ENCODE assay signal across 12 cellular contexts in genomic region chr7:106770191-106770590, GRCh38.
DNase-seq lines count a peak whose midpoint lies in the region; ATAC-seq and TF ChIP-seq lines count a peak whose summit lies in the region.
"Had no signal": no experiment of that assay in that cellular context is flagged by ENCODE, and none has a peak within 500 bp of the region (broad histone marks: within the 10 kb centered on the region; RNA-seq: fewer than 3 reads in every experiment).

No MANE protein-coding gene starts in this region.

- H4K20me1 ChIP-seq in neural progenitor cell (ENCODE audit: low read depth) = no peaks in the 10 kb centered on the region

- no peaks in the 10 kb centered on the region for H3K9me3 Mint-ChIP-seq in neural progenitor cell

- DNase-seq in GM04503 (ENCODE audit: low read depth) (peak; percentile 86), RWPE2 (ENCODE audit: low spot score) (no peak), epithelial cell of proximal tubule (ENCODE audit: low read depth) (peak; percentile 66), pulmonary artery endothelial cell (ENCODE audit: low read depth, low spot score) (peak; percentile 61), cerebellum (ENCODE audit: low spot score) (no peak), HPDE6-E6E7 (ENCODE audit: extremely low spot score) (no peak), neural progenitor cell (ENCODE audit: low spot score) (no peak)
- no peak for DNase-seq in stimulated activated CD4-positive, alpha-beta T cell treated with anti-CD3 and anti-CD28 coated beads, Interleukin-4, amount 100 ng/mL, for 1 hour
- DNase-seq: activated naive CD4-positive, alpha-beta T cell treated with Interleukin-2 at 50 U/mL for 16 hours; left ventricle myocardium inferior; NCI-H2029 had no signal

- no peaks in the 10 kb centered on the region for H3K79me2 ChIP-seq in neural progenitor cell (ENCODE audit: low read depth)

- H3K4me1 ChIP-seq in RWPE2 (ENCODE audit: insufficient read depth, poor library complexity, severe bottlenecking) (peaks cover 27% of the 10 kb centered on the region), neural progenitor cell (no peaks in the 10 kb centered on the region)

- H3K4me2 ChIP-seq in neural progenitor cell = no peak overlapping the region

- peak; percentile 91 for ATAC-seq in RWPE2 (ENCODE audit: low read depth)
- ATAC-seq: activated CD4-positive, CD25-positive, alpha-beta regulatory T cell treated with anti-CD3 and anti-CD28 coated beads, Interleukin-2, amount 50 U/mL, for 24 hours had no signal

- no peak overlapping the region for H3K9ac ChIP-seq in neural progenitor cell

- H3K27ac ChIP-seq in RWPE2 (ENCODE audit: poor library complexity, severe bottlenecking) = peak overlapping the region; percentile 55
- H3K27ac ChIP-seq in neural progenitor cell = no peak overlapping the region
- H3K27ac ChIP-seq: left ventricle myocardium inferior had no signal

- no peaks in the 10 kb centered on the region for H3F3A ChIP-seq in neural progenitor cell (ENCODE audit: low read depth)

- H3K4me1 Mint-ChIP-seq in neural progenitor cell = no peaks in the 10 kb centered on the region

- H3K27me3 ChIP-seq in RWPE2 (ENCODE audit: insufficient read depth, poor library complexity, severe bottlenecking) (no peaks in the 10 kb centered on the region), neural progenitor cell (no peaks in the 10 kb centered on the region)

- no peak overlapping the region for H3K27ac Mint-ChIP-seq in neural progenitor cell

- TF ChIP-seq CTCF in RWPE2 (IDR thresholded peaks at IDR 0.05; ENCODE audit: poor library complexity, severe bottlenecking) (no peak), epithelial cell of proximal tubule (conservative IDR thresholded peaks at IDR 0.05; ENCODE audit: low read depth, low read length) (no peak), neural progenitor cell (IDR thresholded peaks at IDR 0.05) (no peak)

- H3K9me3 ChIP-seq in RWPE2 (ENCODE audit: severe bottlenecking) = no peaks in the 10 kb centered on the region
- H3K9me3 ChIP-seq in neural progenitor cell (ENCODE audit: low read depth) = no peaks in the 10 kb centered on the region
- H3K9me3 ChIP-seq: left ventricle myocardium inferior had no signal

- no peaks in the 10 kb centered on the region for H3K36me3 ChIP-seq in RWPE2 (ENCODE audit: low read depth)
- H3K36me3 ChIP-seq in neural progenitor cell = no peaks in the 10 kb centered on the region
- H3K36me3 ChIP-seq: left ventricle myocardium inferior had no signal

- H3K27me3 Mint-ChIP-seq in neural progenitor cell (ENCODE audit: insufficient read depth, low read depth) = no peaks in the 10 kb centered on the region

- H3K4me3 ChIP-seq in RWPE2 (ENCODE audit: severe bottlenecking) = no peak overlapping the region
- no peak overlapping the region for H3K4me3 ChIP-seq in epithelial cell of proximal tubule (ENCODE audit: low read depth, low read length)
- no peak overlapping the region for H3K4me3 ChIP-seq in neural progenitor cell
- H3K4me3 ChIP-seq: left ventricle myocardium inferior had no signal

- no peak overlapping the region for H2AFZ ChIP-seq in neural progenitor cell (replicated peaks)

- H3K4me3 Mint-ChIP-seq in neural progenitor cell = no peak overlapping the region

- no peaks in the 10 kb centered on the region for H3K36me3 Mint-ChIP-seq in neural progenitor cell

Comparison
In these comparisons a context has a peak if more than half of its experiments do, and no peak if none do; other contexts are left out.
1. DNase-seq: peak in GM04503 (single experiment), epithelial cell of proximal tubule (single experiment) and pulmonary artery endothelial cell (single experiment); none in RWPE2 (single experiment), cerebellum (single experiment), HPDE6-E6E7 (single experiment), stimulated activated CD4-positive, alpha-beta T cell treated with anti-CD3 and anti-CD28 coated beads, Interleukin-4, amount 100 ng/mL, for 1 hour (single experiment) and neural progenitor cell (single experiment).